1 cellular context compared by ENCODE assay signal in genomic region chr6:8193541-8193940, GRCh38.
TF ChIP-seq lines count a peak whose summit lies in the region.

No MANE protein-coding gene starts in this region.

TF ChIP-seq in IMR-90, 13 proteins besides CTCF, POLR2A, EP300 and RAD21:
- TF ChIP-seq MXI1 (IDR thresholded peaks at IDR 0.05; ENCODE audit: borderline replicate concordance, low read depth, low read length) (no peak), RFX5 (IDR thresholded peaks at IDR 0.05; ENCODE audit: low read depth, low read length) (no peak), SMC3 (IDR thresholded peaks at IDR 0.05; ENCODE audit: low read depth, low read length) (no peak), ELK1 (IDR thresholded peaks at IDR 0.05; ENCODE audit: borderline replicate concordance, low read depth, low read length) (no peak), CHD1 (IDR thresholded peaks at IDR 0.05; ENCODE audit: low read depth, low read length) (no peak), FOS (IDR thresholded peaks at IDR 0.05; ENCODE audit: low read depth, low read length) (no peak)
